ENCODE assay signal across 8 cellular contexts in the genomic region with DNA sequence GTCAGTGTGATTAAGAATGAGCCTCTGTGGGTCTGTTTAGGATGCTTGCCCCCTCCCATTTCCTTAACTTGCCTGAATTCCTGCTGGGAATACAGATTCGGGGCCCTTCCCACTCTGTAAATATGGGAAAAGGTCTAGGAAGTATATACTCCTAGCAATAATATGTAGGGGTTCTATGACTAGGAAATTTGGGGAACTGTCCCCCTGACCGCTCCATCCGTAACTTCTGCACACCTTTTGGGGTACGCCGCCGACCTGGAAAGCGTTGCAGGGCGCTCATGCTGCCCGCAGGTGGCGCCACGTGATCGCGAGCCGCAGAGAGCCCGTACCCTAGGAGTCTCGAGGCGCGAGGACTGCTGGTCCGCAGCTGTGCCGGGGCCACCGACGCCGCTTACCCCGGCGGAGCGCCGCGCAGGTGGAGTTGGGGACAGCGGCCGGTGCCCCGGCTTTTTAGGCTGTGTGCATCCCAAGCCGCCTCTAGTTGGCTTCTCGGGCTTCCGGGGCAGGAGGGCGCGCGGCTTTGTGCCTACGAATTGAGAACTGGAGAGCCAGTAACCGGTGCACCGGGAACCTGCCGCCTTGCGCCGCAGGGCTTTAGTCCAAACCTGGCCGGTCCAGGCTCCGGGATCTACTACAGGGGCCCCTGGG. TPM values are rescaled to one million over a fixed set of nuclear protein-coding genes. Genes with fewer than 3 reads are reported as not detected.
DNase-seq lines count a peak whose midpoint lies in the region; ATAC-seq, FAIRE-seq and TF ChIP-seq lines count a peak whose summit lies in the region.

No MANE protein-coding gene starts in this region.

- peak overlapping the region; percentile 81 for H3K4me3 ChIP-seq in HUES48 (ENCODE audit: low read depth, low read length)

- ATAC-seq in GM21447 (IDR thresholded peaks at IDR 0.05; ENCODE audit: unreplicated experiment): peak; percentile 35

- peaks cover 44% of the 10 kb centered on the region for H3K4me1 Mint-ChIP-seq in activated naive CD4-positive, alpha-beta T cell treated with anti-CD3 and anti-CD28 coated beads for 36 hours (ENCODE audit: low read depth)

- TF ChIP-seq CTCF in D721Med (IDR thresholded peaks at IDR 0.05; ENCODE audit: insufficient read depth, missing control alignments): peak; percentile 89

- no peaks in the 10 kb centered on the region for H3K36me3 ChIP-seq in HUES48 (ENCODE audit: control insufficient read depth, insufficient read depth, low read length)

- peak overlapping the region; percentile 92 for H3K4me3 Mint-ChIP-seq in activated naive CD4-positive, alpha-beta T cell treated with anti-CD3 and anti-CD28 coated beads for 36 hours

- no peaks in the 10 kb centered on the region for H3K9me3 ChIP-seq in HUES48 (ENCODE audit: control insufficient read depth, insufficient read depth, low read length)

- peak overlapping the region; percentile 88 for H3K27ac Mint-ChIP-seq in activated naive CD4-positive, alpha-beta T cell treated with anti-CD3 and anti-CD28 coated beads for 36 hours

- H3K9me3 Mint-ChIP-seq in activated naive CD4-positive, alpha-beta T cell treated with anti-CD3 and anti-CD28 coated beads for 36 hours: no peaks in the 10 kb centered on the region

- FAIRE-seq in D721Med (lab: Jason Lieb, UNC): no peak

- H3K9ac ChIP-seq in HUES48 (ENCODE audit: low read depth, low read length): peak overlapping the region; percentile 79

- DNase-seq in D721Med (ENCODE audit: insufficient read length, low spot score): no peak
- DNase-seq in SK-MEL-5 (ENCODE audit: low read depth, low spot score): peak; percentile 53
- DNase-seq in activated naive CD4-positive, alpha-beta T cell treated with anti-CD3 and anti-CD28 coated beads for 36 hours: peak; percentile 87
- DNase-seq in glomerular visceral epithelial cell (ENCODE audit: extremely low spot score): peak; percentile 77
- DNase-seq in occipital lobe (lab: John Stamatoyannopoulos, UW): peak; percentile 82
- peak in 48 of 49 donors; percentile 54 to 95 (median 80) for DNase-seq in substantia nigra (lab: John Stamatoyannopoulos, UW)

- intact Hi-C loops in activated naive CD4-positive, alpha-beta T cell treated with anti-CD3 and anti-CD28 coated beads for 36 hours (cut with micrococcal nuclease): loop anchor here (1.0 to 5.0 kb wide), 5 partner anchors 82 to 567 kb away; no protein-coding TSS in a partner anchor

- CTCF ChIA-PET in activated naive CD4-positive, alpha-beta T cell treated with anti-CD3 and anti-CD28 coated beads for 36 hours (lab: Charles Lee): interaction anchor here (0.6 to 4.7 kb wide), 34 partner anchors 8 to 480 kb away, joined by 3 to 98 read pairs (median 4); partner anchors contain the start of genes CYP17A1 and NT5C2

- in situ Hi-C loops in SK-MEL-5 (cut with HindIII; ENCODE audit: low pct_unique_long_range_greater_than_20kb, low sequenced_read_pairs): no loop called here

- peaks cover 28% of the 10 kb centered on the region for H3K4me1 ChIP-seq in HUES48 (ENCODE audit: control insufficient read depth, insufficient read depth, low read length)

- peaks cover 5% of the 10 kb centered on the region for H3K27me3 Mint-ChIP-seq in activated naive CD4-positive, alpha-beta T cell treated with anti-CD3 and anti-CD28 coated beads for 36 hours (ENCODE audit: low read depth)

- H3K36me3 Mint-ChIP-seq in activated naive CD4-positive, alpha-beta T cell treated with anti-CD3 and anti-CD28 coated beads for 36 hours (ENCODE audit: low read depth): peaks cover 1% of the 10 kb centered on the region

- peaks cover 20% of the 10 kb centered on the region for H3K27me3 ChIP-seq in HUES48 (ENCODE audit: control insufficient read depth, insufficient read depth, low read length)

- peak overlapping the region; percentile 89 for H3K27ac ChIP-seq in HUES48 (ENCODE audit: low read depth, low read length)
- H3K27ac ChIP-seq in substantia nigra (ENCODE audit: low read depth, low read length, poor library complexity, severe bottlenecking): peak overlapping the region; percentile 93

RNA-seq across cellular contexts. Expression of gene CNNM2, which starts 0.7 kb away (rescaled TPM):
- total RNA-seq in SK-MEL-5 (2014; rRNA removed; shearing (Covaris generic)): 6.5 and 7.6 TPM in 2 replicates
- polyA plus RNA-seq in SK-MEL-5 (2015; cell fraction: cytosol; rRNA removed): 13.0 and 13.6 TPM in 2 replicates
- polyA plus RNA-seq in SK-MEL-5 (2015; cell fraction: nucleus; rRNA removed): 3.3 and 6.1 TPM in 2 replicates
- total RNA-seq in activated naive CD4-positive, alpha-beta T cell treated with anti-CD3 and anti-CD28 coated beads for 36 hours: 1 to 10 TPM; 3.9 to 4.3 TPM
- total RNA-seq in occipital lobe: 7.6 TPM

RNA-seq across cellular contexts. Expression of gene AS3MT, which starts 48.2 kb away (rescaled TPM):
- total RNA-seq in SK-MEL-5 (2014; rRNA removed; shearing (Covaris generic)): 0.13 and 0.21 TPM in 2 replicates
- polyA plus RNA-seq in SK-MEL-5 (2015; cell fraction: cytosol; rRNA removed): not detected in 2 replicates
- polyA plus RNA-seq in SK-MEL-5 (2015; cell fraction: nucleus; rRNA removed): 0.50 and 2.8 TPM in 2 replicates
- 1 to 10 TPM; 1.0 to 1.2 TPM for total RNA-seq in activated naive CD4-positive, alpha-beta T cell treated with anti-CD3 and anti-CD28 coated beads for 36 hours
- total RNA-seq in occipital lobe: 10.8 TPM
